In genomic region chr5:4640793-4641192, GRCh38 we compare ENCODE assay signal across 1 cellular context.
TF ChIP-seq lines count a peak whose summit lies in the region.

No MANE protein-coding gene starts in this region.

TF ChIP-seq in SK-N-SH treated with all-trans-retinoic acid at 6 μM for 48 hours, 23 proteins besides CTCF, POLR2A, EP300 and RAD21 (continued from another document):
- TF ChIP-seq, protein P1, sequence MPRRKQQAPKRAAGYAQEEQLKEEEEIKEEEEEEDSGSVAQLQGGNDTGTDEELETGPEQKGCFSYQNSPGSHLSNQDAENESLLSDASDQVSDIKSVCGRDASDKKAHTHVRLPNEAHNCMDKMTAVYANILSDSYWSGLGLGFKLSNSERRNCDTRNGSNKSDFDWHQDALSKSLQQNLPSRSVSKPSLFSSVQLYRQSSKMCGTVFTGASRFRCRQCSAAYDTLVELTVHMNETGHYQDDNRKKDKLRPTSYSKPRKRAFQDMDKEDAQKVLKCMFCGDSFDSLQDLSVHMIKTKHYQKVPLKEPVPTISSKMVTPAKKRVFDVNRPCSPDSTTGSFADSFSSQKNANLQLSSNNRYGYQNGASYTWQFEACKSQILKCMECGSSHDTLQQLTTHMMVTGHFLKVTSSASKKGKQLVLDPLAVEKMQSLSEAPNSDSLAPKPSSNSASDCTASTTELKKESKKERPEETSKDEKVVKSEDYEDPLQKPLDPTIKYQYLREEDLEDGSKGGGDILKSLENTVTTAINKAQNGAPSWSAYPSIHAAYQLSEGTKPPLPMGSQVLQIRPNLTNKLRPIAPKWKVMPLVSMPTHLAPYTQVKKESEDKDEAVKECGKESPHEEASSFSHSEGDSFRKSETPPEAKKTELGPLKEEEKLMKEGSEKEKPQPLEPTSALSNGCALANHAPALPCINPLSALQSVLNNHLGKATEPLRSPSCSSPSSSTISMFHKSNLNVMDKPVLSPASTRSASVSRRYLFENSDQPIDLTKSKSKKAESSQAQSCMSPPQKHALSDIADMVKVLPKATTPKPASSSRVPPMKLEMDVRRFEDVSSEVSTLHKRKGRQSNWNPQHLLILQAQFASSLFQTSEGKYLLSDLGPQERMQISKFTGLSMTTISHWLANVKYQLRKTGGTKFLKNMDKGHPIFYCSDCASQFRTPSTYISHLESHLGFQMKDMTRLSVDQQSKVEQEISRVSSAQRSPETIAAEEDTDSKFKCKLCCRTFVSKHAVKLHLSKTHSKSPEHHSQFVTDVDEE (CRISPR knock-in tag; IDR thresholded peaks at IDR 0.05), result no peak
- TF ChIP-seq, protein P2, sequence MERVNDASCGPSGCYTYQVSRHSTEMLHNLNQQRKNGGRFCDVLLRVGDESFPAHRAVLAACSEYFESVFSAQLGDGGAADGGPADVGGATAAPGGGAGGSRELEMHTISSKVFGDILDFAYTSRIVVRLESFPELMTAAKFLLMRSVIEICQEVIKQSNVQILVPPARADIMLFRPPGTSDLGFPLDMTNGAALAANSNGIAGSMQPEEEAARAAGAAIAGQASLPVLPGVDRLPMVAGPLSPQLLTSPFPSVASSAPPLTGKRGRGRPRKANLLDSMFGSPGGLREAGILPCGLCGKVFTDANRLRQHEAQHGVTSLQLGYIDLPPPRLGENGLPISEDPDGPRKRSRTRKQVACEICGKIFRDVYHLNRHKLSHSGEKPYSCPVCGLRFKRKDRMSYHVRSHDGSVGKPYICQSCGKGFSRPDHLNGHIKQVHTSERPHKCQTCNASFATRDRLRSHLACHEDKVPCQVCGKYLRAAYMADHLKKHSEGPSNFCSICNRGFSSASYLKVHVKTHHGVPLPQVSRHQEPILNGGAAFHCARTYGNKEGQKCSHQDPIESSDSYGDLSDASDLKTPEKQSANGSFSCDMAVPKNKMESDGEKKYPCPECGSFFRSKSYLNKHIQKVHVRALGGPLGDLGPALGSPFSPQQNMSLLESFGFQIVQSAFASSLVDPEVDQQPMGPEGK (CRISPR knock-in tag; IDR thresholded peaks at IDR 0.05; ENCODE audit: borderline replicate concordance), result no peak
- no peak for TF ChIP-seq ISL1 (CRISPR knock-in tag; IDR thresholded peaks at IDR 0.05)
- TF ChIP-seq ESRRG (CRISPR knock-in tag; IDR thresholded peaks at IDR 0.05), result no peak
- TF ChIP-seq TCF4 (CRISPR knock-in tag; IDR thresholded peaks at IDR 0.05; ENCODE audit: borderline replicate concordance), result no peak
- no peak for TF ChIP-seq ZNF8 (CRISPR knock-in tag; IDR thresholded peaks at IDR 0.05)
- TF ChIP-seq ZNF70 (CRISPR knock-in tag; IDR thresholded peaks at IDR 0.05), result no peak
- no peak for TF ChIP-seq ZNF565 (CRISPR knock-in tag; conservative IDR thresholded peaks at IDR 0.05; ENCODE audit: low read depth)
- TF ChIP-seq TOX (CRISPR knock-in tag; IDR thresholded peaks at IDR 0.05; ENCODE audit: borderline replicate concordance), result no peak
- TF ChIP-seq ZFP3 (CRISPR knock-in tag; IDR thresholded peaks at IDR 0.05), result no peak
- TF ChIP-seq RARB (CRISPR knock-in tag; IDR thresholded peaks at IDR 0.05), result no peak
